Comparison of ENCODE assay signal across 1 cellular context in the genomic region with DNA sequence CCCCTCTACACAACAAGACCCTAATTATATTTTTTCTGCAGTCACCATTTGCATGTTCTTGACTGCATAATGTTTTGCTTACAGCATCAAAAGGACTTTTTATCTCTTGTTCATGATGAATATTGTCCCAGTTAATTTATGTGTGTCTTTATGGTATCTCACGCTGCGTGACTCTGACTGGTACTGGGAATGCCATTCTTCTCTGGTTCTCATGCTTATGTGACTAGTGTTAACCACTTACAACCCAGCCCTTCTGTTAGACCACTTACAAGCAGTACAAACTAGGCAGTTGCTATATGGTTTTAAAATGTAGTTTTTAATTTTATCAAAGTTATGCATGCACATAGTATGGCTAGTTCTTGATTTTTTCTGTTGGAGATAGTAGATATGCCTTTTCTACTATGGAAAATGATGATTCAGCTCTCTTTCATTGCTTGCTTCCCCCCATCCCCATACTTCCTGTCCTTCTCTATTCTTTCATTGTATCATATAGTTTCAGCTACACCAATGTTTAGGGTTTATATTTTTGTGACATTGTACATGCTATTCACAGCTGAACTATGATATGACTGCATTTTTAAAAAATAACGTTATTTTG.
TF ChIP-seq lines count a peak whose summit lies in the region.

No MANE protein-coding gene starts in this region.

TF ChIP-seq in WTC11, 78 proteins besides CTCF, POLR2A, EP300 and RAD21 (continued from another document):
- TF ChIP-seq E2F4 (CRISPR knock-in tag; IDR thresholded peaks at IDR 0.05; ENCODE audit: borderline replicate concordance, low read depth) (no peak), NR3C1 (CRISPR knock-in tag; conservative IDR thresholded peaks at IDR 0.05; ENCODE audit: low read depth) (no peak), NFE2L1 (CRISPR knock-in tag; IDR thresholded peaks at IDR 0.05) (no peak), ZNF138 (CRISPR knock-in tag; conservative IDR thresholded peaks at IDR 0.05) (no peak), ETV6 (CRISPR knock-in tag; IDR thresholded peaks at IDR 0.05) (no peak), ZNF425 (CRISPR knock-in tag; conservative IDR thresholded peaks at IDR 0.05) (no peak), ZBTB21 (CRISPR knock-in tag; IDR thresholded peaks at IDR 0.05; ENCODE audit: borderline replicate concordance) (no peak), CREM (CRISPR knock-in tag; IDR thresholded peaks at IDR 0.05) (no peak), ZNF219 (CRISPR knock-in tag; IDR thresholded peaks at IDR 0.05; ENCODE audit: borderline replicate concordance) (no peak)
- TF ChIP-seq, protein P1, sequence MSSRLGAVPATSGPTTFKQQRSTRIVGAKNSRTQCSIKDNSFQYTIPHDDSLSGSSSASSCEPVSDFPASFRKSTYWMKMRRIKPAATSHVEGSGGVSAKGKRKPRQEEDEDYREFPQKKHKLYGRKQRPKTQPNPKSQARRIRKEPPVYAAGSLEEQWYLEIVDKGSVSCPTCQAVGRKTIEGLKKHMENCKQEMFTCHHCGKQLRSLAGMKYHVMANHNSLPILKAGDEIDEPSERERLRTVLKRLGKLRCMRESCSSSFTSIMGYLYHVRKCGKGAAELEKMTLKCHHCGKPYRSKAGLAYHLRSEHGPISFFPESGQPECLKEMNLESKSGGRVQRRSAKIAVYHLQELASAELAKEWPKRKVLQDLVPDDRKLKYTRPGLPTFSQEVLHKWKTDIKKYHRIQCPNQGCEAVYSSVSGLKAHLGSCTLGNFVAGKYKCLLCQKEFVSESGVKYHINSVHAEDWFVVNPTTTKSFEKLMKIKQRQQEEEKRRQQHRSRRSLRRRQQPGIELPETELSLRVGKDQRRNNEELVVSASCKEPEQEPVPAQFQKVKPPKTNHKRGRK (CRISPR knock-in tag; IDR thresholded peaks at IDR 0.05; ENCODE audit: borderline replicate concordance), result no peak
- TF ChIP-seq, protein P2, sequence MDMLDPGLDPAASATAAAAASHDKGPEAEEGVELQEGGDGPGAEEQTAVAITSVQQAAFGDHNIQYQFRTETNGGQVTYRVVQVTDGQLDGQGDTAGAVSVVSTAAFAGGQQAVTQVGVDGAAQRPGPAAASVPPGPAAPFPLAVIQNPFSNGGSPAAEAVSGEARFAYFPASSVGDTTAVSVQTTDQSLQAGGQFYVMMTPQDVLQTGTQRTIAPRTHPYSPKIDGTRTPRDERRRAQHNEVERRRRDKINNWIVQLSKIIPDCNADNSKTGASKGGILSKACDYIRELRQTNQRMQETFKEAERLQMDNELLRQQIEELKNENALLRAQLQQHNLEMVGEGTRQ (CRISPR knock-in tag; IDR thresholded peaks at IDR 0.05), result no peak
